Comparison of ENCODE assay signal across 9 cellular contexts in the genomic region with DNA sequence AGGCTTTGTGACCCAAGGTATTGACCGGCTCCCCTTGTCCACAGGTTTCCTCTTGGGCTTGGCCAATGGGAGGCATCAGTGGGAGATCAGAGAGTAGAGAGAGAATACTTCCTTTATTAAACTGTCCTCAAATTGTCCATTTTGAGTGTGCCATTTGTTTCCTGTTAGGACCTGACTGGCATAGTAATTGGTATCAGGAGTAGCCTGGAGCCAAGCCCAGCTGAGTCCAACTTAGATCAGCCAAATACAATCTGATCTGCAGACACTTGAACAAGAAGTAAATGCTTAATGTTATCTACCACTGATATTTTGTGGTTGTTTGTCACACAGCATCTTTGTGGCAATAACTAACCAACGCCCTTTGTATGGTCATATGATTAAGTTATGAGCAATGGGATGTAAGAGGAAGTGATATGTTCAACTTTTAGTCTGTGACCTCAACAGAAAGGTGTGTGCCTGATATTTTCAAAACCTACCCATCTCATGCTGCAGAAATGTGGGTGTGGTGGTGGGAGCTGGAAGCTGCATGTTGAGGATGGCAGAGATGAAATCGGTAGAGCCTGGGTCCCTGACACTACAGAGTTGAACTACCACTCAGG. TPM values are rescaled to one million over a fixed set of nuclear protein-coding genes. Genes with fewer than 3 reads are reported as not detected.
DNase-seq lines count a peak whose midpoint lies in the region; ATAC-seq and TF ChIP-seq lines count a peak whose summit lies in the region.
"Had no signal": no experiment of that assay in that cellular context is flagged by ENCODE, and none has a peak within 500 bp of the region (broad histone marks: within the 10 kb centered on the region; RNA-seq: fewer than 3 reads in every experiment).

No MANE protein-coding gene starts in this region.

- peak; percentile 63 to 64 for ATAC-seq in activated T-cell treated with anti-CD3 and anti-CD28 coated beads, Interleukin-2, amount 50 U/mL, for 72 hours (replicated peaks in 1 of 2)
- ATAC-seq in T-cell (replicated peaks in 1 of 4) (peak; percentile 55 to 84 (median 76)), foreskin keratinocyte (peak; percentile 84), GM18861 (IDR thresholded peaks at IDR 0.05; ENCODE audit: unreplicated experiment) (no peak), GM19452 (IDR thresholded peaks at IDR 0.05; ENCODE audit: unreplicated experiment) (no peak)

- peak overlapping the region in 1 of 2 donors; percentile 22 for H3K4me3 Mint-ChIP-seq in activated T-cell treated with anti-CD3 and anti-CD28 coated beads, Interleukin-2, amount 50 U/mL, for 72 hours
- no peak overlapping the region for H3K4me3 Mint-ChIP-seq in T-cell

- peaks cover 44% of the 10 kb centered on the region for H3K4me1 Mint-ChIP-seq in activated T-cell treated with anti-CD3 and anti-CD28 coated beads, Interleukin-2, amount 50 U/mL, for 72 hours (ENCODE audit: low read depth)
- H3K4me1 Mint-ChIP-seq in T-cell: peaks cover 21 to 46% (median 29%) of the 10 kb centered on the region in 3 donors

- no peak for DNase-seq in activated T-cell treated with anti-CD3 and anti-CD28 coated beads, Interleukin-2, amount 50 U/mL, for 72 hours
- no peak for DNase-seq in activated T-cell treated with anti-CD3 and anti-CD28 coated beads for 4 hours
- DNase-seq in T-cell: peak in 1 of 34 experiments; percentile 19
- peak; percentile 95 to 99 for DNase-seq in foreskin keratinocyte
- DNase-seq in stomach: peak; percentile 51
- no peak for DNase-seq in thyroid gland
- DNase-seq: NCI-H2029 treated with DMSO at 0.1 percent for 48 hours had no signal

- H3K4me1 ChIP-seq in foreskin keratinocyte (peaks cover 32% of the 10 kb centered on the region), stomach (peaks cover 0 to 35% (median 0%) of the 10 kb centered on the region in 4 donors), thyroid gland (peaks cover 0 to 7% of the 10 kb centered on the region in 2 donors)

- H3K27ac Mint-ChIP-seq in activated T-cell treated with anti-CD3 and anti-CD28 coated beads, Interleukin-2, amount 50 U/mL, for 72 hours: peak overlapping the region; percentile 63
- peak overlapping the region; percentile 81 to 90 for H3K27ac Mint-ChIP-seq in T-cell

- TF ChIP-seq POLR2A in stomach (IDR thresholded peaks at IDR 0.05) (no peak), thyroid gland (IDR thresholded peaks at IDR 0.05) (no peak)

- H3K27me3 ChIP-seq in foreskin keratinocyte (no peaks in the 10 kb centered on the region), stomach (no peaks in the 10 kb centered on the region), thyroid gland (no peaks in the 10 kb centered on the region)

- H3K27ac ChIP-seq in foreskin keratinocyte (peak overlapping the region; percentile 77), stomach (peak overlapping the region; percentile 16 to 79 (median 62)), thyroid gland (no peak overlapping the region)

- intact Hi-C loops in stomach (cut with DNase I; ENCODE audit: low total_unique reads) (no loop called here), thyroid gland (cut with DNase I) (no loop called here)

- 73 to 86% (median 81%) methylated on average over 3 of the region's 3 CpGs for whole genome bisulfite sequencing in stomach, 5 donors
- 88 to 89% methylated on average over 3 of the region's 3 CpGs for WGBS in thyroid gland, 2 donors

- CTCF ChIA-PET in T-cell (lab: Charles Lee): no interaction called here

- TF ChIP-seq CTCF in foreskin keratinocyte (conservative IDR thresholded peaks at IDR 0.05) (no peak), stomach (IDR thresholded peaks at IDR 0.05) (no peak), thyroid gland (IDR thresholded peaks at IDR 0.05) (no peak)

- H3K4me3 ChIP-seq in stomach (no peak overlapping the region), thyroid gland (replicated peaks in 1 of 3) (no peak overlapping the region)

- peaks cover 0 to 1% of the 10 kb centered on the region in 2 donors for H3K36me3 Mint-ChIP-seq in activated T-cell treated with anti-CD3 and anti-CD28 coated beads, Interleukin-2, amount 50 U/mL, for 72 hours (ENCODE audit: insufficient read depth in 2 of 2)
- no peaks in the 10 kb centered on the region for H3K36me3 Mint-ChIP-seq in T-cell

- H3K9me3 Mint-ChIP-seq in activated T-cell treated with anti-CD3 and anti-CD28 coated beads, Interleukin-2, amount 50 U/mL, for 72 hours: peaks cover 0 to 3% of the 10 kb centered on the region in 2 donors
- peaks cover 0 to 6% (median 2%) of the 10 kb centered on the region in 3 donors for H3K9me3 Mint-ChIP-seq in T-cell

- H3K36me3 ChIP-seq in stomach: no peaks in the 10 kb centered on the region
- H3K36me3 ChIP-seq in thyroid gland: no peaks in the 10 kb centered on the region

- POLR2A ChIA-PET in T-cell (lab: Charles Lee): interaction anchor here in 1 of 2 donors (0.7 kb wide), 1 partner anchor 1363 kb away, joined by 4 read pairs; no protein-coding TSS in a partner anchor

- peaks cover 0 to 2% (median 0%) of the 10 kb centered on the region in 4 donors for H3K9me3 ChIP-seq in stomach
- H3K9me3 ChIP-seq in thyroid gland: no peaks in the 10 kb centered on the region

- no peak for TF ChIP-seq EP300 in stomach (IDR thresholded peaks at IDR 0.05)

- H3K27me3 Mint-ChIP-seq in activated T-cell treated with anti-CD3 and anti-CD28 coated beads, Interleukin-2, amount 50 U/mL, for 72 hours (ENCODE audit: low read depth): no peaks in the 10 kb centered on the region
- H3K27me3 Mint-ChIP-seq in T-cell: no peaks in the 10 kb centered on the region

RNA-seq across cellular contexts. Expression of gene MYD88, which starts 13.3 kb away (rescaled TPM):
- 10 to 100 TPM; 27.3 to 38.2 TPM for total RNA-seq in activated T-cell treated with anti-CD3 and anti-CD28 coated beads, Interleukin-2, amount 50 U/mL, for 72 hours
- 10 to 100 TPM; 32.4 to 68.5 (median 56.6) TPM for total RNA-seq in T-cell
- 20.1 and 22.7 TPM in 2 replicates for total RNA-seq in foreskin keratinocyte
- polyA plus RNA-seq in foreskin keratinocyte: 39.4 and 39.5 TPM in 2 replicates
- 10 to 100 TPM in 4 of 5 donors, 1 to 10 TPM in 1; 9.0 to 67.8 (median 37.5) TPM for total RNA-seq in stomach
- polyA plus RNA-seq in stomach: 10 to 100 TPM; 23.0 to 42.5 (median 26.3) TPM
- total RNA-seq in thyroid gland: 10 to 100 TPM; 18.0 to 23.8 (median 20.2) TPM

RNA-seq across cellular contexts. Expression of gene OXSR1, which starts 13.6 kb away (rescaled TPM):
- total RNA-seq in activated T-cell treated with anti-CD3 and anti-CD28 coated beads, Interleukin-2, amount 50 U/mL, for 72 hours: 10 to 100 TPM; 46.3 to 51.8 TPM
- total RNA-seq in T-cell: 10 to 100 TPM; 30.7 to 40.4 (median 37.4) TPM
- total RNA-seq in foreskin keratinocyte: 64.4 and 64.7 TPM in 2 replicates
- 21.8 and 24.8 TPM in 2 replicates for polyA plus RNA-seq in foreskin keratinocyte
- total RNA-seq in stomach: 10 to 100 TPM in 4 of 5 donors, 1 to 10 TPM in 1; 7.0 to 49.9 (median 27.5) TPM
- 10 to 100 TPM in 2 of 3 donors, 1 to 10 TPM in 1; 9.9 to 14.5 (median 11.2) TPM for polyA plus RNA-seq in stomach
- total RNA-seq in thyroid gland: 10 to 100 TPM; 32.0 to 40.5 (median 37.9) TPM

RNA-seq across cellular contexts. Expression of gene ACAA1, which starts 14.8 kb away (rescaled TPM):
- 10 to 100 TPM; 49.7 to 52.9 TPM for total RNA-seq in activated T-cell treated with anti-CD3 and anti-CD28 coated beads, Interleukin-2, amount 50 U/mL, for 72 hours
- 10 to 100 TPM; 70.7 to 97.1 (median 90.8) TPM for total RNA-seq in T-cell
- total RNA-seq in foreskin keratinocyte: 45.3 and 52.9 TPM in 2 replicates
- polyA plus RNA-seq in foreskin keratinocyte: 70.7 and 75.5 TPM in 2 replicates
- 100 to 1,000 TPM in 2 of 5 donors, 10 to 100 TPM in 3; 44.2 to 249 (median 80.4) TPM for total RNA-seq in stomach
- 10 to 100 TPM; 60.9 to 79.1 (median 72.2) TPM for polyA plus RNA-seq in stomach
- 10 to 100 TPM; 63.3 to 86.1 (median 75.1) TPM for total RNA-seq in thyroid gland

Comparison
In these comparisons a context has a peak if more than half of its experiments do, and no peak if none do; other contexts are left out.
1. ATAC-seq: peak in activated T-cell treated with anti-CD3 and anti-CD28 coated beads, Interleukin-2, amount 50 U/mL, for 72 hours (2 of 2), T-cell (4 of 4) and foreskin keratinocyte (single experiment); none in GM18861 (single experiment) and GM19452 (single experiment).
2. DNase-seq: peak in foreskin keratinocyte (2 of 2) and stomach (single experiment); none in activated T-cell treated with anti-CD3 and anti-CD28 coated beads, Interleukin-2, amount 50 U/mL, for 72 hours (0 of 2), activated T-cell treated with anti-CD3 and anti-CD28 coated beads for 4 hours (single experiment) and thyroid gland (0 of 2).
3. H3K27ac ChIP-seq: peak in foreskin keratinocyte (single experiment) and stomach (5 of 5); none in thyroid gland (0 of 3).